ENCODE assay signal across 18 cellular contexts in the genomic region with DNA sequence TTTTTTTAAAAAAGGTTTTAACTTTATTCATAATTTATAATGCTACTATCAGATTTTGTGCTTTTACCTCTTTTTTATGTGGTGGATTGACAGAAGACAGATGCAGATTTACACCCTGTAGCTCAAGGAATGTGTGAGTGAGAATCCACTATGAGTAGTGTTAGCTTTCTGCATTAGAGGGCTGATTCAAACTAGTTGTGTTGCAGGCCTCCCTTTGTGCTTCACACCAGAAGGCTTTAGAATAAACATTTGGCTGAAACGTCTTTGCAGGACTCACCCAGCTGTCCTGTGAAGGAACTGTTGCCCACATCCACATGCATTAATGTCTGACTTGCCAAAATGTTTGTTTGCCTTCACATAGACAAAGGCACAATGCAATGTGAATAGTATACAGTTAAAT.
"Had no signal": no experiment of that assay in that cellular context is flagged by ENCODE, and none has a peak within 500 bp of the region (broad histone marks: within the 10 kb centered on the region; RNA-seq: fewer than 3 reads in every experiment).

No MANE protein-coding gene starts in this region.

- FAIRE-seq: frontal cortex had no signal

- H3K9me3 ChIP-seq: heart left ventricle, lower lobe of right lung, psoas muscle, sigmoid colon, thoracic aorta had no signal

- H3K27me3 Mint-ChIP-seq: activated CD8-positive, alpha-beta memory T cell treated with anti-CD3 and anti-CD28 coated beads, Interleukin-2, amount 10 ng/mL, durations not matched to agents 7 days and 5 days; activated naive CD4-positive, alpha-beta T cell treated with anti-CD3 and anti-CD28 coated beads, Interleukin-2, amount 50 U/mL, for 24 hours; activated T-cell treated with anti-CD3 and anti-CD28 coated beads, Interleukin-2, amount 50 U/mL, for 24 hours; naive thymus-derived CD8-positive, alpha-beta T cell; stimulated activated naive CD8-positive, alpha-beta T cell treated with anti-CD3 and anti-CD28 coated beads, Interleukin-15, amount 100 ng/mL, for 72 hours had no signal

- H3K4me1 Mint-ChIP-seq: activated CD8-positive, alpha-beta memory T cell treated with anti-CD3 and anti-CD28 coated beads, Interleukin-2, amount 10 ng/mL, durations not matched to agents 7 days and 5 days; activated naive CD4-positive, alpha-beta T cell treated with anti-CD3 and anti-CD28 coated beads, Interleukin-2, amount 50 U/mL, for 24 hours; naive thymus-derived CD8-positive, alpha-beta T cell; stimulated activated naive CD8-positive, alpha-beta T cell treated with anti-CD3 and anti-CD28 coated beads, Interleukin-15, amount 100 ng/mL, for 72 hours had no signal

- ATAC-seq: activated CD8-positive, alpha-beta memory T cell treated with anti-CD3 and anti-CD28 coated beads, Interleukin-2, amount 10 ng/mL, durations not matched to agents 7 days and 5 days; heart left ventricle; lower lobe of right lung; naive thymus-derived CD8-positive, alpha-beta T cell; psoas muscle; stimulated activated naive CD8-positive, alpha-beta T cell treated with anti-CD3 and anti-CD28 coated beads, Interleukin-15, amount 100 ng/mL, for 72 hours had no signal

- H3K9me3 Mint-ChIP-seq: activated naive CD4-positive, alpha-beta T cell treated with anti-CD3 and anti-CD28 coated beads, Interleukin-2, amount 50 U/mL, for 24 hours had no signal

- H3K27ac Mint-ChIP-seq: activated CD8-positive, alpha-beta memory T cell treated with anti-CD3 and anti-CD28 coated beads, Interleukin-2, amount 10 ng/mL, durations not matched to agents 7 days and 5 days; activated naive CD4-positive, alpha-beta T cell treated with anti-CD3 and anti-CD28 coated beads, Interleukin-2, amount 50 U/mL, for 24 hours; activated T-cell treated with anti-CD3 and anti-CD28 coated beads, Interleukin-2, amount 50 U/mL, for 24 hours; naive thymus-derived CD8-positive, alpha-beta T cell; stimulated activated naive CD8-positive, alpha-beta T cell treated with anti-CD3 and anti-CD28 coated beads, Interleukin-15, amount 100 ng/mL, for 72 hours had no signal

- H3K36me3 ChIP-seq: heart left ventricle, lower lobe of right lung, sigmoid colon, thoracic aorta had no signal

- DNase-seq: activated CD4-positive, alpha-beta T cell treated with anti-CD3 and anti-CD28 coated beads, Interleukin-2, amount 50 U/mL, for 48 hours; activated CD4-positive, CD25-positive, alpha-beta regulatory T cell treated with anti-CD3 and anti-CD28 coated beads, Interleukin-2, amount 50 U/mL, for 72 hours; activated CD8-positive, alpha-beta memory T cell treated with anti-CD3 and anti-CD28 coated beads, Interleukin-2, amount 10 ng/mL, durations not matched to agents 7 days and 5 days; activated effector memory CD4-positive, alpha-beta T cell treated with Interleukin-2 at 50 U/mL for 16 hours; activated T-cell treated with anti-CD3 and anti-CD28 coated beads, Interleukin-2, amount 50 U/mL, for 24 hours; central memory CD4-positive, alpha-beta T cell; effector CD8-positive, alpha-beta T cell; heart left ventricle; lower lobe of right lung; naive thymus-derived CD8-positive, alpha-beta T cell; psoas muscle; sigmoid colon; stimulated activated CD4-positive, alpha-beta T cell treated with anti-CD3 and anti-CD28 coated beads, Interleukin-4, amount 100 ng/mL, for 24 hours; stimulated activated naive CD8-positive, alpha-beta T cell treated with anti-CD3 and anti-CD28 coated beads, Interleukin-15, amount 100 ng/mL, for 72 hours had no signal

- H3K4me3 ChIP-seq: coronary artery, heart left ventricle, lower lobe of right lung, psoas muscle, sigmoid colon, thoracic aorta had no signal

- H3K4me3 Mint-ChIP-seq: activated CD8-positive, alpha-beta memory T cell treated with anti-CD3 and anti-CD28 coated beads, Interleukin-2, amount 10 ng/mL, durations not matched to agents 7 days and 5 days; activated naive CD4-positive, alpha-beta T cell treated with anti-CD3 and anti-CD28 coated beads, Interleukin-2, amount 50 U/mL, for 24 hours; activated T-cell treated with anti-CD3 and anti-CD28 coated beads, Interleukin-2, amount 50 U/mL, for 24 hours; naive thymus-derived CD8-positive, alpha-beta T cell; stimulated activated naive CD8-positive, alpha-beta T cell treated with anti-CD3 and anti-CD28 coated beads, Interleukin-15, amount 100 ng/mL, for 72 hours had no signal

- H3K27me3 ChIP-seq: heart left ventricle, sigmoid colon had no signal

- H3K27ac ChIP-seq: coronary artery, heart left ventricle, lower lobe of right lung, psoas muscle, thoracic aorta had no signal

- H3K36me3 Mint-ChIP-seq: activated CD8-positive, alpha-beta memory T cell treated with anti-CD3 and anti-CD28 coated beads, Interleukin-2, amount 10 ng/mL, durations not matched to agents 7 days and 5 days; activated naive CD4-positive, alpha-beta T cell treated with anti-CD3 and anti-CD28 coated beads, Interleukin-2, amount 50 U/mL, for 24 hours; naive thymus-derived CD8-positive, alpha-beta T cell had no signal

- H3K4me1 ChIP-seq: lower lobe of right lung, psoas muscle had no signal
